In genomic region chr17:42411321-42411820, GRCh38 we compare ENCODE assay signal across 18 cellular contexts. TPM values are rescaled to one million over a fixed set of nuclear protein-coding genes. Genes with fewer than 3 reads are reported as not detected.
DNase-seq lines count a peak whose midpoint lies in the region; ATAC-seq and TF ChIP-seq lines count a peak whose summit lies in the region.
"Had no signal": no experiment of that assay in that cellular context is flagged by ENCODE, and none has a peak within 500 bp of the region (broad histone marks: within the 10 kb centered on the region; RNA-seq: fewer than 3 reads in every experiment).

No MANE protein-coding gene starts in this region.

- H3K4me3 ChIP-seq in SK-N-SH (ENCODE audit: low read depth in 2 of 2, low read length in 1 of 2) = no peak overlapping the region
- no peak overlapping the region for H3K4me3 ChIP-seq in prostate gland
- H3K4me3 ChIP-seq in upper lobe of left lung = peak overlapping the region in 1 of 4 donors; percentile 18
- H3K4me3 ChIP-seq: SK-N-MC had no signal

- no peak for TF ChIP-seq EP300 in SK-N-SH (IDR thresholded peaks at IDR 0.05; ENCODE audit: borderline replicate concordance in 1 of 2, low read depth in 1 of 2, low read length in 1 of 2)
- TF ChIP-seq EP300 in upper lobe of left lung (IDR thresholded peaks at IDR 0.05) = no peak

- no peak overlapping the region for H2AFZ ChIP-seq in SK-N-SH (ENCODE audit: low read depth)

- H3K27ac ChIP-seq in SK-N-SH (ENCODE audit: low read depth in 2 of 2, low read length in 1 of 2) = peak overlapping the region in 1 of 2 experiments; percentile 61; a peak in 1 of 4 replicates
- peak overlapping the region; percentile 94 for H3K27ac ChIP-seq in epithelial cell of prostate
- peak overlapping the region; percentile 22 to 39 for H3K27ac ChIP-seq in prostate gland
- peak overlapping the region; percentile 68 to 92 (median 88) for H3K27ac ChIP-seq in upper lobe of left lung
- H3K27ac ChIP-seq: 22Rv1, SK-N-MC had no signal

- no peak for TF ChIP-seq CTCF in SK-N-SH (IDR thresholded peaks at IDR 0.05)
- no peak for TF ChIP-seq CTCF in prostate gland (IDR thresholded peaks at IDR 0.05)
- TF ChIP-seq CTCF in upper lobe of left lung (IDR thresholded peaks at IDR 0.05) = no peak

- H3K4me2 ChIP-seq in SK-N-SH = peak overlapping the region; percentile 8; the same call in 1 of the 2 replicates

- POLR2A ChIA-PET in SK-N-SH (lab: Yijun Ruan, JAX) = no interaction called here

- ATAC-seq in SK-N-SH treated with all-trans-retinoic acid at 6 μM for 48 hours = no peak
- no peak for ATAC-seq in upper lobe of left lung (ENCODE audit: low FRiP score in 2 of 2)
- no peak for ATAC-seq in HG03159 (IDR thresholded peaks at IDR 0.05; ENCODE audit: unreplicated experiment)
- no peak for ATAC-seq in HG03108 (IDR thresholded peaks at IDR 0.05; ENCODE audit: unreplicated experiment)
- ATAC-seq: activated naive CD8-positive, alpha-beta T cell treated with anti-CD3 and anti-CD28 coated beads, Interleukin-2, amount 50 U/mL, for 24 hours; activated T-cell treated with anti-CD3 and anti-CD28 coated beads, Interleukin-2, amount 50 U/mL, for 72 hours; CD8-positive, alpha-beta T cell; naive thymus-derived CD4-positive, alpha-beta T cell had no signal

- H3K9me3 ChIP-seq in SK-N-SH (no peaks in the 10 kb centered on the region), prostate gland (no peaks in the 10 kb centered on the region), upper lobe of left lung (no peaks in the 10 kb centered on the region)

- 79% methylated on average over 5 of the region's 5 CpGs for WGBS in SK-N-SH (ENCODE audit: low lambda C conversion rate)
- WGBS in prostate gland = 19% methylated on average over 5 of the region's 5 CpGs
- WGBS in upper lobe of left lung, 2 donors = 39 to 68% methylated on average over 5 of the region's 5 CpGs

- intact Hi-C loops in prostate gland (cut with DNase I) = no loop called here

- CTCF ChIA-PET in SK-N-SH (lab: Yijun Ruan, JAX) = interaction anchor here (1.3 to 26.0 kb wide), 4 partner anchors 12 to 116 kb away, joined by 4 to 683 read pairs (median 6); partner anchors contain the start of gene CAVIN1

- peaks cover 100% of the 10 kb centered on the region for H4K20me1 ChIP-seq in SK-N-SH (ENCODE audit: insufficient read depth)

- no peaks in the 10 kb centered on the region for H3K9me2 ChIP-seq in SK-N-SH

- no peak for DNase-seq in SK-N-SH
- no peak for DNase-seq in epithelial cell of prostate (ENCODE audit: low read depth, low spot score)
- no peak for DNase-seq in prostate gland (ENCODE audit: low spot score)
- DNase-seq in upper lobe of left lung = no peak
- no peak for DNase-seq in NCI-H2227 treated with DMSO at 0.1 percent for 48 hours (lab: John Stamatoyannopoulos, UW)
- DNase-seq: activated CD4-positive, alpha-beta memory T cell treated with anti-CD3 and anti-CD28 coated beads for 36 hours; activated naive CD8-positive, alpha-beta T cell treated with anti-CD3 and anti-CD28 coated beads, Interleukin-2, amount 50 U/mL, for 24 hours; activated T-cell treated with anti-CD3 and anti-CD28 coated beads, Interleukin-2, amount 50 U/mL, for 72 hours; CD8-positive, alpha-beta T cell; hypothalamus; naive thymus-derived CD4-positive, alpha-beta T cell; NCI-H1048; stimulated activated CD4-positive, alpha-beta T cell treated with anti-CD3 and anti-CD28 coated beads, Interleukin-2, amount 100 ng/mL, for 48 hours had no signal

- H3K79me2 ChIP-seq in SK-N-SH (ENCODE audit: insufficient read depth) = peaks cover 100% of the 10 kb centered on the region

- no peak overlapping the region for H3K9ac ChIP-seq in SK-N-SH

- H3F3A ChIP-seq in SK-N-SH (replicated peaks; ENCODE audit: insufficient read depth) = peaks cover 47% of the 10 kb centered on the region

- peaks cover 18 to 41% of the 10 kb centered on the region in 2 experiments; a peak in 3 of 4 replicates for H3K4me1 ChIP-seq in SK-N-SH (ENCODE audit: control insufficient read depth in 1 of 2, insufficient read depth in 2 of 2, low read depth in 1 of 2, low read length in 1 of 2)
- peaks cover 21% of the 10 kb centered on the region for H3K4me1 ChIP-seq in prostate gland (replicated peaks)
- H3K4me1 ChIP-seq in upper lobe of left lung = peaks cover 80 to 95% (median 87%) of the 10 kb centered on the region in 4 donors

- H3K27me3 ChIP-seq in SK-N-SH (ENCODE audit: insufficient read depth) (no peaks in the 10 kb centered on the region), prostate gland (replicated peaks; ENCODE audit: insufficient read depth) (no peaks in the 10 kb centered on the region), upper lobe of left lung (no peaks in the 10 kb centered on the region)

- no peak for TF ChIP-seq POLR2A in prostate gland (IDR thresholded peaks at IDR 0.05)
- TF ChIP-seq POLR2A in upper lobe of left lung (IDR thresholded peaks at IDR 0.05) = no peak

- peaks cover 0 to 34% of the 10 kb centered on the region in 2 experiments for H3K36me3 ChIP-seq in SK-N-SH (replicated peaks in 1 of 2; ENCODE audit: control insufficient read depth in 1 of 2, insufficient read depth in 2 of 2, low read length in 1 of 2)
- H3K36me3 ChIP-seq in prostate gland = no peaks in the 10 kb centered on the region
- H3K36me3 ChIP-seq in upper lobe of left lung = peaks cover 0 to 4% (median 0%) of the 10 kb centered on the region in 4 donors

- TF ChIP-seq RAD21 in SK-N-SH (IDR thresholded peaks at IDR 0.05; ENCODE audit: low read length) = no peak

TF ChIP-seq in SK-N-SH, 30 proteins besides CTCF, POLR2A, EP300 and RAD21 (continues in another document):
- no peak for TF ChIP-seq REST (IDR thresholded peaks at IDR 0.05; ENCODE audit: low read depth, low read length)

TF ChIP-seq in SK-N-SH treated with all-trans-retinoic acid at 6 μM for 48 hours, 23 proteins besides CTCF, POLR2A, EP300 and RAD21 (continues in another document):
- no peak for TF ChIP-seq TOX (CRISPR knock-in tag; IDR thresholded peaks at IDR 0.05; ENCODE audit: borderline replicate concordance)
- TF ChIP-seq GLIS3 (CRISPR knock-in tag; IDR thresholded peaks at IDR 0.05) = no peak
- TF ChIP-seq, protein P1, sequence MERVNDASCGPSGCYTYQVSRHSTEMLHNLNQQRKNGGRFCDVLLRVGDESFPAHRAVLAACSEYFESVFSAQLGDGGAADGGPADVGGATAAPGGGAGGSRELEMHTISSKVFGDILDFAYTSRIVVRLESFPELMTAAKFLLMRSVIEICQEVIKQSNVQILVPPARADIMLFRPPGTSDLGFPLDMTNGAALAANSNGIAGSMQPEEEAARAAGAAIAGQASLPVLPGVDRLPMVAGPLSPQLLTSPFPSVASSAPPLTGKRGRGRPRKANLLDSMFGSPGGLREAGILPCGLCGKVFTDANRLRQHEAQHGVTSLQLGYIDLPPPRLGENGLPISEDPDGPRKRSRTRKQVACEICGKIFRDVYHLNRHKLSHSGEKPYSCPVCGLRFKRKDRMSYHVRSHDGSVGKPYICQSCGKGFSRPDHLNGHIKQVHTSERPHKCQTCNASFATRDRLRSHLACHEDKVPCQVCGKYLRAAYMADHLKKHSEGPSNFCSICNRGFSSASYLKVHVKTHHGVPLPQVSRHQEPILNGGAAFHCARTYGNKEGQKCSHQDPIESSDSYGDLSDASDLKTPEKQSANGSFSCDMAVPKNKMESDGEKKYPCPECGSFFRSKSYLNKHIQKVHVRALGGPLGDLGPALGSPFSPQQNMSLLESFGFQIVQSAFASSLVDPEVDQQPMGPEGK (CRISPR knock-in tag; IDR thresholded peaks at IDR 0.05; ENCODE audit: borderline replicate concordance) = no peak
- no peak for TF ChIP-seq ZFP30 (CRISPR knock-in tag; IDR thresholded peaks at IDR 0.05)
- no peak for TF ChIP-seq ZC3H10 (CRISPR knock-in tag; IDR thresholded peaks at IDR 0.05)
- no peak for TF ChIP-seq OSR1 (CRISPR knock-in tag; IDR thresholded peaks at IDR 0.05)
- TF ChIP-seq TSHZ2 (CRISPR knock-in tag; IDR thresholded peaks at IDR 0.05) = no peak

RNA-seq across cellular contexts. Expression of gene CAVIN1, which starts 11.7 kb away (rescaled TPM):
- 264 and 290 TPM in 2 replicates for polyA plus RNA-seq in SK-N-SH (2012; rRNA removed)
- polyA plus RNA-seq in SK-N-SH (2012; cell fraction: cytosol; rRNA removed) = 172 and 212 TPM in 2 replicates
- polyA plus RNA-seq in SK-N-SH (2012; cell fraction: nucleus; rRNA removed) = 169 and 174 TPM in 2 replicates
- total RNA-seq in prostate gland (100 to 1,000 TPM; 214 to 220 TPM), upper lobe of left lung (100 to 1,000 TPM in 5 of 6 donors, 10 to 100 TPM in 1; 89.1 to 406 (median 307) TPM)
- total RNA-seq: CD8-positive, alpha-beta T cell had no signal

RNA-seq across cellular contexts. Expression of gene STAT3, which starts 23.1 kb away (rescaled TPM):
- polyA plus RNA-seq in SK-N-SH (2012; rRNA removed) = 35.7 and 38.7 TPM in 2 replicates
- 25.5 and 29.1 TPM in 2 replicates for polyA plus RNA-seq in SK-N-SH (2012; cell fraction: cytosol; rRNA removed)
- 90.7 and 99.3 TPM in 2 replicates for polyA plus RNA-seq in SK-N-SH (2012; cell fraction: nucleus; rRNA removed)
- 100 to 1,000 TPM; 188 to 230 TPM for total RNA-seq in prostate gland
- 100 to 1,000 TPM; 228 to 335 (median 264) TPM for total RNA-seq in upper lobe of left lung

RNA-seq across cellular contexts. Expression of gene ATP6V0A1, which starts 47.3 kb away (rescaled TPM):
- 31.7 and 37.1 TPM in 2 replicates for polyA plus RNA-seq in SK-N-SH (2012; rRNA removed)
- polyA plus RNA-seq in SK-N-SH (2012; cell fraction: cytosol; rRNA removed) = 19.4 and 24.0 TPM in 2 replicates
- polyA plus RNA-seq in SK-N-SH (2012; cell fraction: nucleus; rRNA removed) = 161 and 199 TPM in 2 replicates
- total RNA-seq in prostate gland (10 to 100 TPM; 78.0 to 80.3 TPM), upper lobe of left lung (100 to 1,000 TPM in 3 of 6 donors, 10 to 100 TPM in 3; 68.3 to 212 (median 118) TPM)
